Comparison of ENCODE assay signal across 23 cellular contexts in the genomic region with DNA sequence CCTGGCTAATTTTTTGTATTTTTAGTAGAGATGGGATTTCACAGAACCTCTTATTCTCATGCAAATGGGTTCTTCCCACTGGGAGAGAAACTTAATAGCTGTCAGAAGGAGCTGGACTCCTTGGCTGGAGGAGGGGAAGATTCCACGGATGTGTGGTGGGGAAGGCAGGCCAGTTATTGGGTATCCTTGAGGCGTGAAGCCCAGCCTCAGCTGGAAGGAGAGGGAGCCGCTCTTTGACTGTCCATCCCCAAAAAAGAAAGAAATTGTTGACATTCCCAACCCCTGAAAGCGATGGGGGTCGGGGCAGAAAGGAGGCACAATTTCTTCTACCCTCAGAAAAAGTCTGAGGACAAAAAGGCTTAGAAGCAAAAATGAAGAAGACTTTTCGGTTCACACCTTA.
"Had no signal": no experiment of that assay in that cellular context is flagged by ENCODE, and none has a peak within 500 bp of the region (broad histone marks: within the 10 kb centered on the region; RNA-seq: fewer than 3 reads in every experiment).

No MANE protein-coding gene starts in this region.

- H3K9me3 Mint-ChIP-seq: activated naive CD4-positive, alpha-beta T cell treated with anti-CD3 and anti-CD28 coated beads, Interleukin-2, amount 50 U/mL, for 24 hours had no signal

- H3K27me3 ChIP-seq: breast epithelium, testis, transverse colon had no signal

- H3K27ac ChIP-seq: breast epithelium, testis, transverse colon had no signal

- H3K27me3 Mint-ChIP-seq: activated B cell treated with CpG ODN at 0.5 μM for 24 hours; activated CD8-positive, alpha-beta memory T cell treated with anti-CD3 and anti-CD28 coated beads, Interleukin-2, amount 10 ng/mL, durations not matched to agents 7 days and 5 days; activated CD8-positive, alpha-beta T cell treated with anti-CD3 and anti-CD28 coated beads for 36 hours; activated naive CD4-positive, alpha-beta T cell treated with anti-CD3 and anti-CD28 coated beads, Interleukin-2, amount 50 U/mL, for 24 hours; activated naive CD8-positive, alpha-beta T cell treated with anti-CD3 and anti-CD28 coated beads, Interleukin-2, amount 50 U/mL, for 24 hours had no signal

- H3K4me3 Mint-ChIP-seq: activated B cell treated with CpG ODN at 0.5 μM for 24 hours; activated CD8-positive, alpha-beta memory T cell treated with anti-CD3 and anti-CD28 coated beads, Interleukin-2, amount 10 ng/mL, durations not matched to agents 7 days and 5 days; activated CD8-positive, alpha-beta T cell treated with anti-CD3 and anti-CD28 coated beads for 36 hours; activated naive CD4-positive, alpha-beta T cell treated with anti-CD3 and anti-CD28 coated beads, Interleukin-2, amount 50 U/mL, for 24 hours; activated naive CD8-positive, alpha-beta T cell treated with anti-CD3 and anti-CD28 coated beads, Interleukin-2, amount 50 U/mL, for 24 hours; nephron had no signal

- H3K4me3 ChIP-seq: breast epithelium, testis, transverse colon had no signal

- H3K36me3 Mint-ChIP-seq: activated CD8-positive, alpha-beta memory T cell treated with anti-CD3 and anti-CD28 coated beads, Interleukin-2, amount 10 ng/mL, durations not matched to agents 7 days and 5 days; activated naive CD4-positive, alpha-beta T cell treated with anti-CD3 and anti-CD28 coated beads, Interleukin-2, amount 50 U/mL, for 24 hours had no signal

- H3K9me3 ChIP-seq: breast epithelium, testis, transverse colon had no signal

- H3K27ac Mint-ChIP-seq: activated B cell treated with CpG ODN at 0.5 μM for 24 hours; activated CD8-positive, alpha-beta memory T cell treated with anti-CD3 and anti-CD28 coated beads, Interleukin-2, amount 10 ng/mL, durations not matched to agents 7 days and 5 days; activated CD8-positive, alpha-beta T cell treated with anti-CD3 and anti-CD28 coated beads for 36 hours; activated naive CD4-positive, alpha-beta T cell treated with anti-CD3 and anti-CD28 coated beads, Interleukin-2, amount 50 U/mL, for 24 hours; activated naive CD8-positive, alpha-beta T cell treated with anti-CD3 and anti-CD28 coated beads, Interleukin-2, amount 50 U/mL, for 24 hours; activated T-helper 2 cell treated with anti-CD3 and anti-CD28 coated beads, Interferon-gamma antibody, Interleukin-2, Interleukin-4, amounts not matched to agents 10 μg/mL and 5 μg/mL and 100 μg/mL, durations not matched to agents 14 hours and 24 hours and 36 hours; nephron had no signal

- H3K4me1 Mint-ChIP-seq: activated B cell treated with CpG ODN at 0.5 μM for 24 hours; activated CD8-positive, alpha-beta memory T cell treated with anti-CD3 and anti-CD28 coated beads, Interleukin-2, amount 10 ng/mL, durations not matched to agents 7 days and 5 days; activated naive CD4-positive, alpha-beta T cell treated with anti-CD3 and anti-CD28 coated beads, Interleukin-2, amount 50 U/mL, for 24 hours; activated naive CD8-positive, alpha-beta T cell treated with anti-CD3 and anti-CD28 coated beads, Interleukin-2, amount 50 U/mL, for 24 hours; nephron had no signal

- ATAC-seq: activated CD8-positive, alpha-beta memory T cell treated with anti-CD3 and anti-CD28 coated beads, Interleukin-2, amount 10 ng/mL, durations not matched to agents 7 days and 5 days; activated CD8-positive, alpha-beta T cell treated with anti-CD3 and anti-CD28 coated beads for 36 hours; activated naive CD8-positive, alpha-beta T cell treated with anti-CD3 and anti-CD28 coated beads, Interleukin-2, amount 50 U/mL, for 24 hours; esophagus mucosa; left ventricle myocardium superior; right cardiac atrium had no signal

- H3K4me1 ChIP-seq: breast epithelium, testis, transverse colon had no signal

- DNase-seq: activated B cell treated with CpG ODN at 0.5 μM for 24 hours; activated CD4-positive, alpha-beta T cell treated with anti-CD3 and anti-CD28 coated beads, Interleukin-2, amount 50 U/mL, for 1 hour; activated CD8-positive, alpha-beta memory T cell treated with anti-CD3 and anti-CD28 coated beads, Interleukin-2, amount 10 ng/mL, durations not matched to agents 7 days and 5 days; activated CD8-positive, alpha-beta T cell treated with anti-CD3 and anti-CD28 coated beads for 36 hours; activated naive CD8-positive, alpha-beta T cell treated with anti-CD3 and anti-CD28 coated beads, Interleukin-2, amount 50 U/mL, for 24 hours; activated T-cell treated with anti-CD3 and anti-CD28 coated beads, Interleukin-2, amount 50 U/mL, for 48 hours; central memory CD4-positive, alpha-beta T cell; foreskin fibroblast; head of caudate nucleus; hippocampal formation; islet precursor cell; left ventricle myocardium superior; stimulated activated CD4-positive, alpha-beta T cell treated with anti-CD3 and anti-CD28 coated beads, Interleukin-2, amount 100 ng/mL, for 48 hours; stimulated activated naive CD4-positive, alpha-beta T cell treated with Interleukin-2 at 50 U/mL for 16 hours; T-helper 2 cell; testis; transverse colon had no signal

- H3K36me3 ChIP-seq: breast epithelium, transverse colon had no signal
